ENCODE assay signal across 25 cellular contexts in the genomic region with DNA sequence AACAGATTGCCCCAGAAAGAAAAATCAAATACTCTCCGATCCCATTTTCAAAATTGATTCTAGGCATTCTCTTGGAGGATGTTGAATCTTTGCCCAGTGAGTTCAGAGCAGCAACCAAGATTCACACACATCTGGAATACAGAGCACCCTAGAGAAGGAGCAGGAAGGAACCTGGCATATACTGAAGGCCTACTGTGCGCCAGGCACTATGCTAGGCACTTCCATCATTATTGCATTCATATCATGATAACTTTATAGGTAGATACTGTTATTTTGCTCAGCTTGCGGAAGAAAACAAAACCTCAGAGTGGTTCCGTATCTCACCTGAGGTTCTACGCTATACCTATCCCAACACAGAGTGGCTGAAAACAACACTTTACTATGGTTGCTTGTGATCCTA.
"Had no signal": no experiment of that assay in that cellular context is flagged by ENCODE, and none has a peak within 500 bp of the region (broad histone marks: within the 10 kb centered on the region; RNA-seq: fewer than 3 reads in every experiment).

No MANE protein-coding gene starts in this region.

- H3K27me3 Mint-ChIP-seq: naive thymus-derived CD4-positive, alpha-beta T cell; stimulated activated naive B cell treated with anti-CD40 and anti-IgM and Interleukin-4, amounts not matched to agents 10 μg/mL and 1 μg/mL and 100 μg/mL, for 72 hours had no signal

- ATAC-seq: heart left ventricle; left colon; left ventricle myocardium superior; naive thymus-derived CD4-positive, alpha-beta T cell; stimulated activated naive B cell treated with anti-CD40 and anti-IgM and Interleukin-4, amounts not matched to agents 10 μg/mL and 1 μg/mL and 100 μg/mL, for 72 hours had no signal

- H3K27ac Mint-ChIP-seq: endodermal cell; nephron progenitor cell; stimulated activated naive B cell treated with anti-CD40 and anti-IgM and Interleukin-4, amounts not matched to agents 10 μg/mL and 1 μg/mL and 100 μg/mL, for 72 hours had no signal

- DNase-seq: effector CD4-positive, alpha-beta T cell; endodermal cell; erythroblast; heart left ventricle; hippocampal formation; left colon; left ventricle myocardium superior; mesendoderm; naive thymus-derived CD4-positive, alpha-beta T cell; nephron progenitor cell; spleen; stimulated activated CD4-positive, alpha-beta T cell treated with anti-CD3 and anti-CD28 coated beads, Interleukin-15, amount 100 ng/mL, for 24 hours; stimulated activated CD4-positive, alpha-beta T cell treated with anti-CD3 and anti-CD28 coated beads, Interleukin-1b, Interleukin-23, amount 100 ng/mL, for 48 hours; stimulated activated CD4-positive, alpha-beta T cell treated with anti-CD3 and anti-CD28 coated beads, Interleukin-4, amount 100 ng/mL, for 24 hours; stimulated activated naive B cell treated with anti-CD40 and anti-IgM and Interleukin-4, amounts not matched to agents 10 μg/mL and 1 μg/mL and 100 μg/mL, for 72 hours; stomach; tibial artery; upper lobe of left lung; uterus had no signal

- H3K27ac ChIP-seq: coronary artery, heart left ventricle, neutrophil, right atrium auricular region, stomach, tibial artery, upper lobe of left lung, uterus had no signal

- H3K9me3 Mint-ChIP-seq: endodermal cell; nephron progenitor cell; stimulated activated naive B cell treated with anti-CD40 and anti-IgM and Interleukin-4, amounts not matched to agents 10 μg/mL and 1 μg/mL and 100 μg/mL, for 72 hours had no signal

- H3K4me1 ChIP-seq: tibial artery, upper lobe of left lung, uterus had no signal

- H3K9me3 ChIP-seq: neutrophil, right atrium auricular region, stomach, upper lobe of left lung, uterus had no signal

- H3K36me3 ChIP-seq: heart left ventricle, neutrophil, right atrium auricular region, spleen, stomach, tibial artery, upper lobe of left lung, uterus had no signal

- H3K4me3 Mint-ChIP-seq: endodermal cell; naive thymus-derived CD4-positive, alpha-beta T cell; nephron progenitor cell; stimulated activated naive B cell treated with anti-CD40 and anti-IgM and Interleukin-4, amounts not matched to agents 10 μg/mL and 1 μg/mL and 100 μg/mL, for 72 hours had no signal

- H3K4me3 ChIP-seq: coronary artery, heart left ventricle, lung, right atrium auricular region, spleen, stomach, tibial artery, upper lobe of left lung, uterus had no signal

- FAIRE-seq: endothelial cell of umbilical vein, frontal cortex had no signal

- H3K27me3 ChIP-seq: heart left ventricle, neutrophil, right atrium auricular region, spleen, stomach, tibial artery, upper lobe of left lung, uterus had no signal
